ENCODE assay signal across 10 cellular contexts in genomic region chr4:183200453-183200852, GRCh38.
DNase-seq lines count a peak whose midpoint lies in the region; ATAC-seq lines count a peak whose summit lies in the region.
"Had no signal": no experiment of that assay in that cellular context is flagged by ENCODE, and none has a peak within 500 bp of the region (broad histone marks: within the 10 kb centered on the region; RNA-seq: fewer than 3 reads in every experiment).

No MANE protein-coding gene starts in this region.

- H3K9me3 Mint-ChIP-seq in stimulated activated naive CD8-positive, alpha-beta T cell treated with anti-CD3 and anti-CD28 coated beads, Interleukin-15, amount 100 ng/mL, for 72 hours = no peaks in the 10 kb centered on the region
- H3K9me3 Mint-ChIP-seq: endodermal cell had no signal

- no peak overlapping the region for H3K4me3 Mint-ChIP-seq in stimulated activated naive CD8-positive, alpha-beta T cell treated with anti-CD3 and anti-CD28 coated beads, Interleukin-15, amount 100 ng/mL, for 72 hours
- H3K4me3 Mint-ChIP-seq: endodermal cell had no signal

- no peaks in the 10 kb centered on the region for H3K4me1 Mint-ChIP-seq in stimulated activated naive CD8-positive, alpha-beta T cell treated with anti-CD3 and anti-CD28 coated beads, Interleukin-15, amount 100 ng/mL, for 72 hours

- H3K27me3 Mint-ChIP-seq in stimulated activated naive CD8-positive, alpha-beta T cell treated with anti-CD3 and anti-CD28 coated beads, Interleukin-15, amount 100 ng/mL, for 72 hours = peaks cover 8% of the 10 kb centered on the region

- peaks cover 2% of the 10 kb centered on the region for H3K36me3 ChIP-seq in H7 (replicated peaks; ENCODE audit: control insufficient read depth, insufficient read depth, low read length)

- ATAC-seq in stimulated activated naive CD8-positive, alpha-beta T cell treated with anti-CD3 and anti-CD28 coated beads, Interleukin-15, amount 100 ng/mL, for 72 hours = no peak

- DNase-seq in H7 (peak; percentile 4), amniotic epithelial cell (ENCODE audit: low read depth) (peak; percentile 94), hepatic stellate cell (ENCODE audit: low spot score) (peak; percentile 32), stromal cell of bone marrow (ENCODE audit: low read depth) (peak; percentile 87), D341Med (ENCODE audit: low spot score) (no peak)
- DNase-seq in stimulated activated CD4-positive, alpha-beta T cell treated with anti-CD3 and anti-CD28 coated beads, Interleukin-12 subunit alpha, Interleukin-12 subunit beta, amount 100 ng/mL, for 4 hours = no peak
- DNase-seq in stimulated activated naive CD8-positive, alpha-beta T cell treated with anti-CD3 and anti-CD28 coated beads, Interleukin-15, amount 100 ng/mL, for 72 hours = no peak
- no peak for DNase-seq in activated CD4-positive, alpha-beta T cell treated with anti-CD3 and anti-CD28 coated beads, Interleukin-2, amount 50 U/mL, for 48 hours
- DNase-seq: endodermal cell, NCI-H446 treated with DMSO at 0.1 percent for 48 hours had no signal

- no peaks in the 10 kb centered on the region for H3K27me3 ChIP-seq in H7 (ENCODE audit: control insufficient read depth, insufficient read depth, low read length)

- no peak overlapping the region for H3K27ac Mint-ChIP-seq in stimulated activated naive CD8-positive, alpha-beta T cell treated with anti-CD3 and anti-CD28 coated beads, Interleukin-15, amount 100 ng/mL, for 72 hours
- H3K27ac Mint-ChIP-seq: endodermal cell had no signal

- no peak overlapping the region for H3K4me3 ChIP-seq in H7 (ENCODE audit: insufficient read depth, low read depth, low read length)

Comparison
In these comparisons a context has a peak if more than half of its experiments do, and no peak if none do; other contexts are left out.
1. DNase-seq: peak in H7 (single experiment), amniotic epithelial cell (single experiment), hepatic stellate cell (single experiment) and stromal cell of bone marrow (single experiment); none in stimulated activated CD4-positive, alpha-beta T cell treated with anti-CD3 and anti-CD28 coated beads, Interleukin-12 subunit alpha, Interleukin-12 subunit beta, amount 100 ng/mL, for 4 hours (single experiment), stimulated activated naive CD8-positive, alpha-beta T cell treated with anti-CD3 and anti-CD28 coated beads, Interleukin-15, amount 100 ng/mL, for 72 hours (0 of 2), activated CD4-positive, alpha-beta T cell treated with anti-CD3 and anti-CD28 coated beads, Interleukin-2, amount 50 U/mL, for 48 hours (0 of 2) and D341Med (single experiment).